Comparison of ENCODE assay signal across 9 cellular contexts in genomic region chr21:39451332-39452206, GRCh38. TPM values are rescaled to one million over a fixed set of nuclear protein-coding genes. Genes with fewer than 3 reads are reported as not detected.
DNase-seq lines count a peak whose midpoint lies in the region; ATAC-seq and TF ChIP-seq lines count a peak whose summit lies in the region.
"Had no signal": no experiment of that assay in that cellular context is flagged by ENCODE, and none has a peak within 500 bp of the region (broad histone marks: within the 10 kb centered on the region; RNA-seq: fewer than 3 reads in every experiment).

TSS of gene SH3BGR (plus strand) at chr21:39451970. CDS start at chr21:39452097, 127 bp downstream.

- DNase-seq in ELF-1 (ENCODE audit: low read depth, low spot score) (peak; percentile 95), adrenal gland (peak in 2 of 7 donors; percentile 38 to 80), heart right ventricle (peak; percentile 69 to 80), nucleus accumbens (lab: John Stamatoyannopoulos, UW) (peak in 41 of 56 donors; percentile 9 to 81 (median 55)), NCI-H774 (lab: John Stamatoyannopoulos, UW) (no peak), natural killer cell (no peak)
- DNase-seq: activated CD4-positive, alpha-beta memory T cell treated with anti-CD3 and anti-CD28 coated beads for 36 hours had no signal

- H3K36me3 ChIP-seq in adrenal gland (replicated peaks in 1 of 2), result no peaks in the 10 kb centered on the region
- H3K36me3 ChIP-seq in heart right ventricle, result no peaks in the 10 kb centered on the region

- H3K4me3 ChIP-seq in adrenal gland (no peak within 1 kb of the TSS), heart right ventricle (peak within 1 kb of the TSS in 9 of 10 donors; percentile 36 to 60 (median 47))

- no peaks in the 10 kb centered on the region for H3K27me3 ChIP-seq in adrenal gland
- no peaks in the 10 kb centered on the region for H3K27me3 ChIP-seq in heart right ventricle

- no peaks in the 10 kb centered on the region for H3K36me3 Mint-ChIP-seq in natural killer cell
- H3K36me3 Mint-ChIP-seq: activated CD4-positive, alpha-beta memory T cell treated with anti-CD3 and anti-CD28 coated beads for 36 hours had no signal

- no peak within 1 kb of the TSS for H3K4me3 Mint-ChIP-seq in natural killer cell
- H3K4me3 Mint-ChIP-seq: activated CD4-positive, alpha-beta memory T cell treated with anti-CD3 and anti-CD28 coated beads for 36 hours had no signal

- no peak for TF ChIP-seq POLR2A in adrenal gland (IDR thresholded peaks at IDR 0.05)

- H3K27me3 Mint-ChIP-seq in natural killer cell (ENCODE audit: low read depth in 2 of 2), result peaks cover 14 to 30% of the 10 kb centered on the region in 2 donors

- H3K9me3 ChIP-seq in adrenal gland (replicated peaks in 1 of 3) (no peaks in the 10 kb centered on the region), heart right ventricle (peaks cover 0 to 6% (median 0%) of the 10 kb centered on the region in 11 donors)

- no peaks in the 10 kb centered on the region for H3K9me3 Mint-ChIP-seq in natural killer cell
- H3K9me3 Mint-ChIP-seq: activated CD4-positive, alpha-beta memory T cell treated with anti-CD3 and anti-CD28 coated beads for 36 hours had no signal

- no peak within 1 kb of the TSS for H3K27ac Mint-ChIP-seq in natural killer cell
- H3K27ac Mint-ChIP-seq: activated CD4-positive, alpha-beta memory T cell treated with anti-CD3 and anti-CD28 coated beads for 36 hours had no signal

- H3K4me1 ChIP-seq in adrenal gland (replicated peaks in 1 of 2) (peaks cover under 1 to 5% of the 10 kb centered on the region in 2 donors), heart right ventricle (peaks cover 0 to 40% (median 13%) of the 10 kb centered on the region in 9 donors)

- H3K4me1 Mint-ChIP-seq in natural killer cell, result no peaks in the 10 kb centered on the region

- TF ChIP-seq CTCF in adrenal gland (IDR thresholded peaks at IDR 0.05), result no peak
- TF ChIP-seq CTCF in heart right ventricle (IDR thresholded peaks at IDR 0.05), result no peak
- TF ChIP-seq CTCF in natural killer cell (IDR thresholded peaks at IDR 0.05), result no peak

- intact Hi-C loops in adrenal gland (cut with DNase I) (no loop called here), heart right ventricle (cut with DNase I) (loop anchor here in 1 of 10 donors (10.0 kb wide), 1 partner anchor 63 kb away; no protein-coding TSS in a partner anchor), natural killer cell (cut with micrococcal nuclease) (no loop called here)

- 69 to 82% (median 79%) methylated on average over 15 of the region's 15 CpGs for WGBS in adrenal gland, 4 donors
- WGBS in heart right ventricle, 2 donors, result 24 to 33% methylated on average over 15 of the region's 15 CpGs

- H3K27ac ChIP-seq in adrenal gland, result peak within 1 kb of the TSS in 1 of 5 donors; percentile 27
- peak within 1 kb of the TSS; percentile 63 to 95 (median 86) for H3K27ac ChIP-seq in heart right ventricle

- peak; percentile 88 to 95 (median 91) for ATAC-seq in heart right ventricle
- ATAC-seq in GM21737 (IDR thresholded peaks at IDR 0.05; ENCODE audit: unreplicated experiment), result no peak
- ATAC-seq in natural killer cell, result no peak
- ATAC-seq in HG02571 (IDR thresholded peaks at IDR 0.05; ENCODE audit: unreplicated experiment), result no peak

RNA-seq across cellular contexts. Expression of gene SH3BGR, which starts in this region (rescaled TPM):
- 10 to 100 TPM in 6 of 8 donors, 1 to 10 TPM in 2; 8.9 to 26.9 (median 12.4) TPM for total RNA-seq in adrenal gland
- 10 to 100 TPM; 21.6 to 34.3 (median 28.6) TPM for polyA plus RNA-seq in adrenal gland
- total RNA-seq in heart right ventricle, result 100 to 1,000 TPM in 8 of 10 donors, 10 to 100 TPM in 2; 89.3 to 223 (median 144) TPM
- 100 to 1,000 TPM in 1 of 2 donors, 10 to 100 TPM in 1; 87.8 to 243 TPM for polyA plus RNA-seq in heart right ventricle
- 1 to 10 TPM in 1 of 3 donors, under 1 TPM in 1, not detected in 1; 0.75 to 1.3 TPM for total RNA-seq in natural killer cell

Comparison
In these comparisons a context has a peak if more than half of its experiments do, and no peak if none do; other contexts are left out.
1. RNA of gene SH3BGR (total RNA-seq): 89.3 to 223 TPM in heart right ventricle and 8.9 to 26.9 TPM in adrenal gland; 0.75 to 1.3 TPM in natural killer cell; every median in the first group is over 4 times any median in the second.
2. DNase-seq: peak in ELF-1 (single experiment), heart right ventricle (2 of 2) and nucleus accumbens (41 of 56); none in NCI-H774 (single experiment) and natural killer cell (single experiment).
3. H3K4me3 ChIP-seq: peak in heart right ventricle (9 of 10); none in adrenal gland (0 of 4).
4. ATAC-seq: peak in heart right ventricle (8 of 8); none in GM21737 (single experiment), natural killer cell (0 of 3) and HG02571 (single experiment).